ENCODE assay signal across 13 cellular contexts in genomic region chr1:21553116-21553926, GRCh38. TPM values are rescaled to one million over a fixed set of nuclear protein-coding genes. Genes with fewer than 3 reads are reported as not detected.
DNase-seq lines count a peak whose midpoint lies in the region; FAIRE-seq and TF ChIP-seq lines count a peak whose summit lies in the region.
"Had no signal": no experiment of that assay in that cellular context is flagged by ENCODE, and none has a peak within 500 bp of the region (broad histone marks: within the 10 kb centered on the region; RNA-seq: fewer than 3 reads in every experiment).

No MANE protein-coding gene starts in this region.

- peaks cover 4% of the 10 kb centered on the region for H3K79me1 ChIP-seq in H1 (ENCODE audit: low read depth, low read length)
- H3K79me1 ChIP-seq in mesendoderm (ENCODE audit: low read length), result no peaks in the 10 kb centered on the region

- H3K4ac ChIP-seq in H1 (replicated peaks; ENCODE audit: insufficient read length, low read depth, low read length), result no peak overlapping the region
- H3K4ac ChIP-seq in mesendoderm (ENCODE audit: low read depth, low read length), result no peak overlapping the region

- no peak for TF ChIP-seq CTCF in H1 (IDR thresholded peaks at IDR 0.05; ENCODE audit: control extremely low read depth in 1 of 3, insufficient read depth in 1 of 3, low read depth in 1 of 3, low read length in 3 of 3)

- no peaks in the 10 kb centered on the region for H3K27me3 ChIP-seq in H1 (replicated peaks in 1 of 4; ENCODE audit: control insufficient read depth in 3 of 4, extremely low read depth in 1 of 4, insufficient read depth in 3 of 4, low read length in 3 of 4)
- no peaks in the 10 kb centered on the region for H3K27me3 ChIP-seq in mesendoderm (ENCODE audit: insufficient read depth, low read length, poor library complexity)
- H3K27me3 ChIP-seq in CD8-positive, alpha-beta memory T cell (ENCODE audit: insufficient read depth, low read length, poor library complexity, severe bottlenecking), result no peaks in the 10 kb centered on the region

- no peaks in the 10 kb centered on the region for H3K23me2 ChIP-seq in H1 (ENCODE audit: low read depth, low read length)

- no peak overlapping the region for H3K4me3 Mint-ChIP-seq in CD8-positive, alpha-beta memory T cell
- H3K4me3 Mint-ChIP-seq: T-helper 17 cell had no signal

- H4K8ac ChIP-seq in H1 (ENCODE audit: extremely low read depth, insufficient read depth, low read length) (no peak overlapping the region), mesendoderm (ENCODE audit: low read depth, low read length) (no peak overlapping the region)

- H2BK5ac ChIP-seq in H1 (ENCODE audit: low read depth, low read length), result peak overlapping the region; percentile 53; the same call in 1 of the 2 replicates
- peak overlapping the region; percentile 78 for H2BK5ac ChIP-seq in mesendoderm (ENCODE audit: low read length)

- H2BK120ac ChIP-seq in H1 (replicated peaks; ENCODE audit: low read depth, low read length), result no peak overlapping the region
- no peak overlapping the region for H2BK120ac ChIP-seq in mesendoderm (ENCODE audit: low read depth, low read length)

- no peak overlapping the region for H3K14ac ChIP-seq in H1 (ENCODE audit: insufficient read length)

- H3K4me1 ChIP-seq in H1 (replicated peaks in 1 of 4; ENCODE audit: control insufficient read depth in 3 of 4, insufficient read depth in 4 of 4, low read length in 3 of 4) (peaks cover 3 to 20% (median 11%) of the 10 kb centered on the region in 4 experiments), mesendoderm (ENCODE audit: control insufficient read depth, low read depth, low read length) (peaks cover 7% of the 10 kb centered on the region)
- H3K4me1 ChIP-seq in CD8-positive, alpha-beta memory T cell (ENCODE audit: insufficient read depth, low read length), result no peaks in the 10 kb centered on the region
- H3K4me1 ChIP-seq: suprapubic skin had no signal

- no peaks in the 10 kb centered on the region for H3K4me1 Mint-ChIP-seq in CD8-positive, alpha-beta memory T cell

- H3K4me3 ChIP-seq in H1 (ENCODE audit: extremely low read depth in 1 of 4, insufficient read depth in 2 of 4, low read depth in 3 of 4, low read length in 4 of 4) (peak overlapping the region in 1 of 4 experiments; percentile 40; a peak in 2 of 8 replicates), mesendoderm (ENCODE audit: low read length) (no peak overlapping the region)
- no peak overlapping the region for H3K4me3 ChIP-seq in CD8-positive, alpha-beta memory T cell (ENCODE audit: low read length)
- H3K4me3 ChIP-seq: suprapubic skin had no signal

- peak overlapping the region; percentile 37 for H4K5ac ChIP-seq in H1 (ENCODE audit: insufficient read length, low read depth, low read length)
- peak overlapping the region; percentile 39 for H4K5ac ChIP-seq in mesendoderm (ENCODE audit: low read length)

- CTCF ChIA-PET in H1 (lab: Charles Lee; ENCODE audit: partially characterized antibody), result interaction anchor here (0.6 to 7.7 kb wide), 8 partner anchors 15 to 336 kb away, joined by 3 to 85 read pairs (median 4); no protein-coding TSS in a partner anchor
- CTCF ChIA-PET in CD8-positive, alpha-beta memory T cell (lab: Charles Lee), result no interaction called here

- no peak overlapping the region for H2BK15ac ChIP-seq in H1 (ENCODE audit: low read length)
- no peak overlapping the region for H2BK15ac ChIP-seq in mesendoderm (replicated peaks; ENCODE audit: low read depth)

- FAIRE-seq in H1 (lab: Jason Lieb, UNC), result peak; percentile 80
- FAIRE-seq in frontal cortex (lab: Jason Lieb, UNC), result no peak

- no peak overlapping the region for H3K9ac ChIP-seq in H1 (replicated peaks in 1 of 4; ENCODE audit: extremely low read depth in 1 of 4, low read depth in 3 of 4, low read length in 3 of 4)
- H3K9ac ChIP-seq in mesendoderm (ENCODE audit: low read length), result no peak overlapping the region

- peaks cover 0 to 9% (median 3%) of the 10 kb centered on the region in 4 experiments; a peak in 4 of 8 replicates for H3K36me3 ChIP-seq in H1 (ENCODE audit: control insufficient read depth in 2 of 4, insufficient read depth in 4 of 4, low read length in 3 of 4)
- no peaks in the 10 kb centered on the region for H3K36me3 ChIP-seq in mesendoderm (ENCODE audit: control insufficient read depth, insufficient read depth, low read length)
- no peaks in the 10 kb centered on the region for H3K36me3 ChIP-seq in CD8-positive, alpha-beta memory T cell (ENCODE audit: insufficient read depth, low read length)
- H3K36me3 ChIP-seq: suprapubic skin had no signal

- no peak overlapping the region for H3K18ac ChIP-seq in H1 (ENCODE audit: extremely low read depth, low read length)
- H3K18ac ChIP-seq in mesendoderm (ENCODE audit: low read length), result peak overlapping the region; percentile 77

- H3K36me3 Mint-ChIP-seq in CD8-positive, alpha-beta memory T cell, result no peaks in the 10 kb centered on the region

- H3K79me2 ChIP-seq in H1 (ENCODE audit: control insufficient read depth in 1 of 2, insufficient read depth in 2 of 2, low read length in 2 of 2) (peaks cover 0 to 10% of the 10 kb centered on the region in 2 experiments; a peak in 2 of 4 replicates), mesendoderm (ENCODE audit: control insufficient read depth, insufficient read depth, low read length) (no peaks in the 10 kb centered on the region)

- H3K27me3 Mint-ChIP-seq in CD8-positive, alpha-beta memory T cell, result peaks cover 13 to 25% of the 10 kb centered on the region in 2 donors

- TF ChIP-seq RAD21 in H1 (IDR thresholded peaks at IDR 0.05 in 1 of 2, conservative IDR thresholded peaks at IDR 0.05 in 1 of 2; ENCODE audit: low read depth in 2 of 2, low read length in 2 of 2), result no peak

- H3K23ac ChIP-seq in H1 (ENCODE audit: insufficient read length) (no peak overlapping the region), mesendoderm (ENCODE audit: low read length) (no peak overlapping the region)

- DNase-seq in ELF-1 (ENCODE audit: low read depth, low spot score) (peak; percentile 54), M059J (ENCODE audit: low read depth) (peak; percentile 51), H1 (ENCODE audit: low read depth in 1 of 2, low spot score in 2 of 2) (no peak), mesendoderm (peak; percentile 78), frontal cortex (ENCODE audit: low spot score in 2 of 2) (no peak), SHP77 treated with DMSO at 0.1 percent for 48 hours (lab: John Stamatoyannopoulos, UW) (no peak), NCI-H2081 treated with DMSO at 0.1 percent for 48 hours (lab: John Stamatoyannopoulos, UW) (no peak)
- no peak for DNase-seq in CD8-positive, alpha-beta memory T cell
- DNase-seq: cortex of kidney; NCI-H187 treated with DMSO at 0.1 percent for 48 hours; NK-92 treated with Interleukin-12 subunit alpha and Interleukin-12 subunit beta, amount 100 ng/mL, for 24 hours; T-helper 17 cell had no signal

- no peak overlapping the region for H4K91ac ChIP-seq in H1 (replicated peaks; ENCODE audit: insufficient read length, low read length)

- H3K27ac Mint-ChIP-seq in CD8-positive, alpha-beta memory T cell, result no peak overlapping the region
- H3K27ac Mint-ChIP-seq: T-helper 17 cell had no signal

- WGBS in H1 (ENCODE audit: extremely low coverage in 1 of 2, insufficient coverage in 1 of 2, insufficient read length in 1 of 2, insufficient replicate concordance in 2 of 2, low coverage in 1 of 2, low lambda C conversion rate in 2 of 2, missing lambda C conversion rate in 1 of 2), 2 experiments, result 31% methylated on average over 8 of the region's 8 CpGs; no CpG with 5 or more reads in 1 of the 2 experiments
- WGBS in mesendoderm (ENCODE audit: extremely low coverage, insufficient coverage, low lambda C conversion rate), result no CpG with 5 or more reads among the region's 8 CpGs

- peak overlapping the region; percentile 63 to 64 for H3K4me2 ChIP-seq in H1 (ENCODE audit: insufficient read depth in 1 of 2, low read depth in 2 of 2, low read length in 2 of 2)
- no peak overlapping the region for H3K4me2 ChIP-seq in mesendoderm (ENCODE audit: low read length)

- H3K27ac ChIP-seq in H1 (ENCODE audit: low read depth, low read length), result no peak overlapping the region
- H3K27ac ChIP-seq in mesendoderm (ENCODE audit: low read depth, low read length), result peak overlapping the region; percentile 67
- no peak overlapping the region for H3K27ac ChIP-seq in CD8-positive, alpha-beta memory T cell (ENCODE audit: low read depth, low read length)
- H3K27ac ChIP-seq: suprapubic skin had no signal

- no peak overlapping the region for H2AK5ac ChIP-seq in H1 (ENCODE audit: low read depth, low read length)
- no peak overlapping the region for H2AK5ac ChIP-seq in mesendoderm (ENCODE audit: low read length)

- TF ChIP-seq EP300 in H1 (IDR thresholded peaks at IDR 0.05; ENCODE audit: borderline replicate concordance in 1 of 2, low read depth in 2 of 2, low read length in 2 of 2), result no peak

- no peaks in the 10 kb centered on the region for H3K9me3 ChIP-seq in H1 (ENCODE audit: insufficient read depth in 2 of 2, low read depth in 1 of 2, low read length in 1 of 2)
- no peaks in the 10 kb centered on the region for H3K9me3 ChIP-seq in CD8-positive, alpha-beta memory T cell (ENCODE audit: low read length)
- H3K9me3 ChIP-seq: suprapubic skin had no signal

- TF ChIP-seq POLR2A in H1 (IDR thresholded peaks at IDR 0.05; ENCODE audit: control extremely low read depth in 1 of 2, low read depth in 2 of 2, low read length in 2 of 2), result no peak

- POLR2A ChIA-PET in H1 (lab: Charles Lee; ENCODE audit: partially characterized antibody), result interaction anchor here (0.8 to 1.1 kb wide), 3 partner anchors 10 to 76 kb away, joined by 3 read pairs; no protein-coding TSS in a partner anchor
- POLR2A ChIA-PET in CD8-positive, alpha-beta memory T cell (lab: Charles Lee), result no interaction called here

- peaks cover 0 to 2% of the 10 kb centered on the region in 2 experiments for H4K20me1 ChIP-seq in H1 (replicated peaks in 1 of 2; ENCODE audit: control insufficient read depth in 1 of 2, insufficient read depth in 2 of 2, low read length in 2 of 2)

- no peaks in the 10 kb centered on the region for H3K9me3 Mint-ChIP-seq in CD8-positive, alpha-beta memory T cell

- H3K56ac ChIP-seq in H1 (replicated peaks; ENCODE audit: insufficient read length, low read depth, low read length) (peak overlapping the region; percentile 14), mesendoderm (ENCODE audit: low read length) (peak overlapping the region; percentile 84)

- H2BK12ac ChIP-seq in H1 (ENCODE audit: low read depth, low read length), result 0 out of 2 replicates have a peak overlapping the region, but pooled peaks have one; percentile 69

- no peak overlapping the region for H2BK20ac ChIP-seq in H1 (ENCODE audit: low read length)

- no peak overlapping the region for H2AFZ ChIP-seq in H1 (ENCODE audit: low read length)

RNA-seq across cellular contexts. Expression of gene ALPL, which starts 44.1 kb away (rescaled TPM):
- total RNA-seq in M059J (2014; rRNA removed; shearing (Covaris generic)), result 0.71 TPM in 1 of 2 replicates, not detected in the other
- total RNA-seq in H1 (2021; fragmentation: NEBNext Ultra II Directional; extraction: Animal tissue kit (Norgen Biotek cat#: 25700)), result 175 and 178 TPM in 2 replicates
- polyA plus RNA-seq in H1 (2011; rRNA removed), result 362 and 487 TPM in 2 replicates
- polyA plus RNA-seq in H1 (2011; cell fraction: cytosol; rRNA removed), result 189 TPM
- 238 TPM for polyA plus RNA-seq in H1 (2011; cell fraction: nucleus; rRNA removed)
- 179 to 258 TPM (median 246 TPM) in 4 replicates for polyA plus RNA-seq in H1 (2012, experiment 1 of 2)
- polyA plus RNA-seq in H1 (2012, experiment 2 of 2), result 250 TPM
- polyA plus RNA-seq in H1 (2013, experiment 1 of 2), result 256 TPM
- polyA plus RNA-seq in H1 (2013, experiment 2 of 2), result 256 TPM
- 155 and 168 TPM in 2 replicates for polyA minus RNA-seq in H1 (2011; rRNA and poly(A)+ RNA removed)
- polyA minus RNA-seq in H1 (2011; cell fraction: cytosol; rRNA and poly(A)+ RNA removed), result 169 TPM
- 75.5 TPM for polyA minus RNA-seq in H1 (2011; cell fraction: nucleus; rRNA and poly(A)+ RNA removed)
- polyA plus RNA-seq in mesendoderm (2013, experiment 1 of 2), result 126 TPM
- polyA plus RNA-seq in mesendoderm (2013, experiment 2 of 2), result 125 TPM
- total RNA-seq in frontal cortex, result 4.9 TPM
- total RNA-seq in CD8-positive, alpha-beta memory T cell, result not detected
- polyA plus RNA-seq in CD8-positive, alpha-beta memory T cell, result not detected
- total RNA-seq: T-helper 17 cell had no signal

Comparison
In these comparisons a context has a peak if more than half of its experiments do, and no peak if none do; other contexts are left out.
1. DNase-seq: peak in ELF-1 (single experiment), M059J (single experiment) and mesendoderm (single experiment); none in H1 (0 of 2), frontal cortex (0 of 2), CD8-positive, alpha-beta memory T cell (0 of 5), SHP77 treated with DMSO at 0.1 percent for 48 hours (single experiment) and NCI-H2081 treated with DMSO at 0.1 percent for 48 hours (single experiment).
2. RNA of gene ALPL, which starts 44.1 kb away (total RNA-seq): 175 to 178 TPM in H1; 4.9 TPM in frontal cortex (single experiment), 0.71 TPM in M059J and not detected in CD8-positive, alpha-beta memory T cell; every median in the first group is over 10 times any median in the second.